In the genomic region with DNA sequence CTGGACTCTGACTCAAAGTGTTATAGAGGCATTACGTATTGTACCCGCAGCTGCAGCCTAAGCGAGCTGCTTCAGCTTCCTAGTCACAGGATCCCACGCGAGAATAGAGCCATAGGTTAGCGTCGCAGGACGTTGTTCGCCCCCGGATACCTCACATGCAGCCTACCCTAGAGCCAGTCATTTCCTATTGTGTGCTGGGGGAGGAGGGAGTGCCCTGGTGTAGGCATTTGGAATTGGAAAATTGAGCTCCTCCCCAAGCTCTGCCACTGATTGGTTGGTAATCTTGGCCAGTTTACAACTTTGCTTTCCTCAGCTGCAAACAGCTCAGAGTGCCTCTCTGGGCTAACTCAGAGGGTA, we compare ENCODE assay signal across 8 cellular contexts. TPM values are rescaled to one million over a fixed set of nuclear protein-coding genes. Genes with fewer than 3 reads are reported as not detected.
DNase-seq lines count a peak whose midpoint lies in the region; ATAC-seq and TF ChIP-seq lines count a peak whose summit lies in the region.

No MANE protein-coding gene starts in this region.

- DNase-seq in ACHN (peak; percentile 77), HPDE6-E6E7 (ENCODE audit: extremely low spot score) (peak; percentile 39), UCSD-AML1 (lab: John Stamatoyannopoulos, UW; ENCODE audit: unreplicated experiment) (peak; percentile 63), epithelial cell of proximal tubule (ENCODE audit: low read depth) (no peak), vagina (ENCODE audit: extremely low spot score in 2 of 2) (no peak), NCI-H1694 (lab: John Stamatoyannopoulos, UW) (no peak)

- H3K27ac ChIP-seq in muscle layer of duodenum (ENCODE audit: low read length), result peak overlapping the region; percentile 87
- H3K27ac ChIP-seq in vagina, result no peak overlapping the region

- H3K36me3 ChIP-seq in muscle layer of duodenum (ENCODE audit: control insufficient read depth in 1 of 2, insufficient read depth in 2 of 2, low read length in 2 of 2) (peaks cover 0 to 21% of the 10 kb centered on the region in 2 donors), vagina (peaks cover 0 to 20% of the 10 kb centered on the region in 2 donors)

- no peaks in the 10 kb centered on the region for H3K27me3 ChIP-seq in muscle layer of duodenum (ENCODE audit: low read depth, low read length)
- H3K27me3 ChIP-seq in vagina, result no peaks in the 10 kb centered on the region

- H3K4me1 ChIP-seq in muscle layer of duodenum (ENCODE audit: control insufficient read depth in 1 of 2, insufficient read depth in 2 of 2, low read length in 2 of 2), result peaks cover 0 to 8% of the 10 kb centered on the region in 2 donors
- peaks cover 7% of the 10 kb centered on the region for H3K4me1 ChIP-seq in vagina

- TF ChIP-seq CTCF in epithelial cell of proximal tubule (conservative IDR thresholded peaks at IDR 0.05; ENCODE audit: low read depth, low read length), result no peak
- no peak for TF ChIP-seq CTCF in vagina (IDR thresholded peaks at IDR 0.05)

- intact Hi-C loops in vagina (cut with DNase I), result no loop called here

- peak; percentile 26 for ATAC-seq in GM18907 (IDR thresholded peaks at IDR 0.05; ENCODE audit: unreplicated experiment)

- no peak for TF ChIP-seq POLR2A in vagina (IDR thresholded peaks at IDR 0.05)

- in situ Hi-C loops in ACHN (cut with HindIII; ENCODE audit: low pct_ligation_motif_present, low pct_unique_long_range_greater_than_20kb, low sequenced_read_pairs), result no loop called here

- H3K4me3 ChIP-seq in epithelial cell of proximal tubule (ENCODE audit: low read depth, low read length) (peak overlapping the region; percentile 62), muscle layer of duodenum (ENCODE audit: low read depth in 1 of 2, low read length in 2 of 2) (peak overlapping the region; percentile 77 to 84), vagina (peak overlapping the region; percentile 52 to 59)

- H3K9me3 ChIP-seq in muscle layer of duodenum (ENCODE audit: control insufficient read depth in 1 of 2, low read length in 2 of 2) (peaks cover 4% of the 10 kb centered on the region in 2 donors), vagina (peaks cover 5% of the 10 kb centered on the region)

RNA-seq across cellular contexts. Expression of a gene that starts 0.5 kb away (rescaled TPM):
- 19.4 and 23.9 TPM in 2 replicates for total RNA-seq in epithelial cell of proximal tubule
- 58.4 TPM for total RNA-seq in vagina

RNA-seq across cellular contexts. Expression of a gene that starts 0.7 kb away (rescaled TPM):
- total RNA-seq in epithelial cell of proximal tubule (1.0 and 2.1 TPM in 2 replicates), vagina (2.0 TPM)

RNA-seq across cellular contexts. Expression of a gene that starts 43.0 kb away (rescaled TPM):
- total RNA-seq in epithelial cell of proximal tubule (9.5 and 13.7 TPM in 2 replicates), vagina (14.0 TPM)

RNA-seq across cellular contexts. Expression of a gene that starts 43.2 kb away (rescaled TPM):
- total RNA-seq in epithelial cell of proximal tubule (10.8 and 11.2 TPM in 2 replicates), vagina (19.6 TPM)

RNA-seq across cellular contexts. Expression of a gene that starts 51.3 kb away (rescaled TPM):
- total RNA-seq in epithelial cell of proximal tubule, result not detected in 2 replicates
- total RNA-seq in vagina, result not detected

Comparison
In these comparisons a context has a peak if more than half of its experiments do, and no peak if none do; other contexts are left out.
1. DNase-seq: peak in ACHN (single experiment), HPDE6-E6E7 (single experiment) and UCSD-AML1 (single experiment); none in epithelial cell of proximal tubule (single experiment), vagina (0 of 2) and NCI-H1694 (single experiment).
2. Peak in every context shown above with its lines, with median percentiles within 50 percentile points of each other: H3K4me3 ChIP-seq.